In genomic region chr12:132284071-132284492, GRCh38 we compare ENCODE assay signal across 12 cellular contexts. TPM values are rescaled to one million over a fixed set of nuclear protein-coding genes. Genes with fewer than 3 reads are reported as not detected.
DNase-seq lines count a peak whose midpoint lies in the region; ATAC-seq, FAIRE-seq and TF ChIP-seq lines count a peak whose summit lies in the region.
"Had no signal": no experiment of that assay in that cellular context is flagged by ENCODE, and none has a peak within 500 bp of the region (broad histone marks: within the 10 kb centered on the region; RNA-seq: fewer than 3 reads in every experiment).

No MANE protein-coding gene starts in this region.

- no peak overlapping the region for H3K4me2 ChIP-seq in H9 (ENCODE audit: insufficient read depth, insufficient read length, low read length)

- peaks cover 2% of the 10 kb centered on the region; the same call in 1 of the 2 replicates for H3K27me3 ChIP-seq in H9 (ENCODE audit: insufficient read depth, low read length)

- no peak overlapping the region for H2BK12ac ChIP-seq in H9 (ENCODE audit: insufficient read length, low read depth, low read length)

- H3K14ac ChIP-seq in H9 (ENCODE audit: insufficient read depth, low read length), result no peak overlapping the region

- H3K4me1 ChIP-seq in H9 (ENCODE audit: insufficient read depth, low read length), result peaks cover 4% of the 10 kb centered on the region; the same call in 1 of the 2 replicates
- H3K4me1 ChIP-seq in kidney (ENCODE audit: control insufficient read depth in 1 of 2, insufficient read depth in 1 of 2, low read depth in 1 of 2, low read length in 2 of 2), result peaks cover 13 to 35% of the 10 kb centered on the region in 2 donors

- no peak overlapping the region for H3K18ac ChIP-seq in H9 (ENCODE audit: insufficient read length, low read depth, low read length)

- H2BK15ac ChIP-seq in H9 (ENCODE audit: low read depth, low read length), result no peak overlapping the region

- H3K4me3 Mint-ChIP-seq in H9, result peak overlapping the region in 1 of 2 experiments; percentile 40; a peak in 3 of 5 replicates
- H3K4me3 Mint-ChIP-seq in activated naive CD8-positive, alpha-beta T cell treated with anti-CD3 and anti-CD28 coated beads, Interleukin-2, amount 50 U/mL, for 24 hours, result no peak overlapping the region
- H3K4me3 Mint-ChIP-seq: activated naive CD8-positive, alpha-beta T cell had no signal

- H3K27ac ChIP-seq in H9 (ENCODE audit: insufficient read length, low read depth, low read length), result no peak overlapping the region
- peak overlapping the region in 1 of 2 donors; percentile 88 for H3K27ac ChIP-seq in kidney (ENCODE audit: low read depth in 2 of 2, low read length in 2 of 2)
- H3K27ac ChIP-seq: gastroesophageal sphincter had no signal

- TF ChIP-seq CTCF in AG09309 (IDR thresholded peaks at IDR 0.05; ENCODE audit: control insufficient read depth, insufficient read depth, low read depth, low read length, missing control alignments) (peak; percentile 56), H9 (conservative IDR thresholded peaks at IDR 0.05) (peak; percentile 57), WI38 (IDR thresholded peaks at IDR 0.05; ENCODE audit: low read depth, low read length) (0 out of 2 replicates have a peak, but pooled peaks have one; percentile 17), kidney (IDR thresholded peaks at IDR 0.05; ENCODE audit: borderline replicate concordance, extremely low read depth, insufficient read depth) (no peak), GM10266 (IDR thresholded peaks at IDR 0.05; ENCODE audit: control insufficient read depth, insufficient read depth, low read depth, missing control alignments) (no peak)

- no peaks in the 10 kb centered on the region for H3K36me3 ChIP-seq in kidney (ENCODE audit: control insufficient read depth in 1 of 2, insufficient read depth in 2 of 2, low read length in 2 of 2)
- H3K36me3 ChIP-seq: gastroesophageal sphincter had no signal

- ATAC-seq in activated naive CD8-positive, alpha-beta T cell treated with anti-CD3 and anti-CD28 coated beads, Interleukin-2, amount 50 U/mL, for 24 hours, result no peak
- ATAC-seq: gastroesophageal sphincter had no signal

- H3K9ac ChIP-seq in H9 (ENCODE audit: extremely low read depth, insufficient read length, low read length) (no peak overlapping the region), kidney (ENCODE audit: low read length in 2 of 2) (peak overlapping the region in 1 of 2 donors; percentile 67)

- no peak overlapping the region for H3K56ac ChIP-seq in H9 (ENCODE audit: insufficient read length, low read depth, low read length)

- H3T11ph ChIP-seq in H9 (ENCODE audit: low read length), result no peak overlapping the region

- no peaks in the 10 kb centered on the region for H3K23me2 ChIP-seq in H9 (ENCODE audit: insufficient read length, low read depth, low read length, poor library complexity, severe bottlenecking)

- DNase-seq in AG09309 (ENCODE audit: low read depth), result no peak
- no peak for DNase-seq in H9
- DNase-seq in kidney, result peak; percentile 71
- no peak for DNase-seq in activated naive CD8-positive, alpha-beta T cell treated with anti-CD3 and anti-CD28 coated beads, Interleukin-2, amount 50 U/mL, for 24 hours
- DNase-seq in GM10266 (ENCODE audit: extremely low spot score), result no peak
- DNase-seq in RKO (ENCODE audit: low spot score), result no peak
- no peak for DNase-seq in iPS-NIHi11 (ENCODE audit: low spot score)
- DNase-seq: GF-D8, naive B cell had no signal

- H4K8ac ChIP-seq in H9 (replicated peaks; ENCODE audit: insufficient read length, low read depth, low read length), result no peak overlapping the region

- no peaks in the 10 kb centered on the region for H3K9me3 ChIP-seq in H9 (ENCODE audit: control insufficient read depth, low read depth, low read length)
- no peaks in the 10 kb centered on the region for H3K9me3 ChIP-seq in kidney (ENCODE audit: control insufficient read depth in 1 of 2, low read length in 2 of 2)
- H3K9me3 ChIP-seq: gastroesophageal sphincter had no signal

- no peak overlapping the region; a peak in 1 of 7 replicates for H3K27ac Mint-ChIP-seq in H9
- H3K27ac Mint-ChIP-seq in activated naive CD8-positive, alpha-beta T cell treated with anti-CD3 and anti-CD28 coated beads, Interleukin-2, amount 50 U/mL, for 24 hours, result no peak overlapping the region
- H3K27ac Mint-ChIP-seq: activated naive CD8-positive, alpha-beta T cell had no signal

- H3K4me3 ChIP-seq in AG09309 (ENCODE audit: control insufficient read depth, low read depth, low read length) (no peak overlapping the region), WI38 (ENCODE audit: low read depth, low read length) (no peak overlapping the region), kidney (ENCODE audit: low read length in 2 of 2) (peak overlapping the region in 1 of 2 donors; percentile 59)
- H3K4me3 ChIP-seq: gastroesophageal sphincter had no signal

- H3K79me2 ChIP-seq in H9 (ENCODE audit: insufficient read depth, low read length), result no peaks in the 10 kb centered on the region

- intact Hi-C loops in kidney (cut with DNase I), result no loop called here

- no peak overlapping the region for H2BK5ac ChIP-seq in H9 (ENCODE audit: insufficient read length, low read length)

- no peak for FAIRE-seq in kidney (lab: Jason Lieb, UNC)

- peaks cover 13 to 39% of the 10 kb centered on the region in 2 experiments for H3K4me1 Mint-ChIP-seq in H9
- peaks cover 2% of the 10 kb centered on the region for H3K4me1 Mint-ChIP-seq in activated naive CD8-positive, alpha-beta T cell treated with anti-CD3 and anti-CD28 coated beads, Interleukin-2, amount 50 U/mL, for 24 hours

- H2AFZ ChIP-seq in H9 (ENCODE audit: low read length), result no peak overlapping the region

- H3K79me1 ChIP-seq in H9 (ENCODE audit: insufficient read depth, low read depth, low read length, poor library complexity, severe bottlenecking), result no peaks in the 10 kb centered on the region

- H2BK20ac ChIP-seq in H9 (ENCODE audit: low read depth, low read length, poor library complexity, severe bottlenecking), result no peak overlapping the region

- H3K36me3 Mint-ChIP-seq in H9 (ENCODE audit: insufficient read depth in 1 of 3, low read depth in 3 of 3), result no peaks in the 10 kb centered on the region
- no peaks in the 10 kb centered on the region for H3K36me3 Mint-ChIP-seq in activated naive CD8-positive, alpha-beta T cell treated with anti-CD3 and anti-CD28 coated beads, Interleukin-2, amount 50 U/mL, for 24 hours (ENCODE audit: low read depth)
- H3K36me3 Mint-ChIP-seq: activated naive CD8-positive, alpha-beta T cell; naive B cell had no signal

- H3K9me3 Mint-ChIP-seq in H9, result peaks cover 0 to 3% of the 10 kb centered on the region in 2 experiments; a peak in 1 of 5 replicates
- H3K9me3 Mint-ChIP-seq in activated naive CD8-positive, alpha-beta T cell treated with anti-CD3 and anti-CD28 coated beads, Interleukin-2, amount 50 U/mL, for 24 hours, result no peaks in the 10 kb centered on the region

- H3K23ac ChIP-seq in H9 (ENCODE audit: insufficient read length, low read depth, low read length), result no peak overlapping the region

- H3K4ac ChIP-seq in H9 (ENCODE audit: low read depth, low read length), result no peak overlapping the region

- no CpG with 5 or more reads among the region's 26 CpGs for WGBS in H9 (ENCODE audit: extremely low coverage, insufficient read length, low lambda C conversion rate)

- no peak overlapping the region for H4K5ac ChIP-seq in H9 (ENCODE audit: insufficient read length, low read depth, low read length)

- no peak overlapping the region for H2AK5ac ChIP-seq in H9 (ENCODE audit: insufficient read length, low read length)

- H3K27me3 Mint-ChIP-seq in H9 (ENCODE audit: low read depth), result peaks cover 42% of the 10 kb centered on the region
- peaks cover 33% of the 10 kb centered on the region for H3K27me3 Mint-ChIP-seq in activated naive CD8-positive, alpha-beta T cell treated with anti-CD3 and anti-CD28 coated beads, Interleukin-2, amount 50 U/mL, for 24 hours

- no peak overlapping the region for H4K91ac ChIP-seq in H9 (ENCODE audit: insufficient read length, low read depth, low read length)

- H2BK120ac ChIP-seq in H9 (ENCODE audit: low read depth, low read length, poor library complexity, severe bottlenecking), result no peak overlapping the region

- no peaks in the 10 kb centered on the region for H4K20me1 ChIP-seq in H9 (ENCODE audit: control insufficient read depth, insufficient read depth, insufficient read length)

RNA-seq across cellular contexts. Expression of gene GALNT9, which starts 45.3 kb away (rescaled TPM):
- total RNA-seq in H9 (2021), result 0.35 and 0.88 TPM in 2 replicates
- total RNA-seq in kidney, result 20.7 TPM
- polyA plus RNA-seq in kidney (ENCODE audit: insufficient read depth, low read depth, low replicate concordance), result 4.8 TPM

Comparison
In these comparisons a context has a peak if more than half of its experiments do, and no peak if none do; other contexts are left out.
1. CTCF ChIP-seq: peak in AG09309 (single experiment), H9 (single experiment) and WI38 (single experiment); none in kidney (single experiment) and GM10266 (single experiment).
2. RNA of gene GALNT9, which starts 45.3 kb away (total RNA-seq): 20.7 TPM in kidney (single experiment); 0.35 to 0.88 TPM in H9; every median in the first group is over 10 times any median in the second.